In the genomic region with DNA sequence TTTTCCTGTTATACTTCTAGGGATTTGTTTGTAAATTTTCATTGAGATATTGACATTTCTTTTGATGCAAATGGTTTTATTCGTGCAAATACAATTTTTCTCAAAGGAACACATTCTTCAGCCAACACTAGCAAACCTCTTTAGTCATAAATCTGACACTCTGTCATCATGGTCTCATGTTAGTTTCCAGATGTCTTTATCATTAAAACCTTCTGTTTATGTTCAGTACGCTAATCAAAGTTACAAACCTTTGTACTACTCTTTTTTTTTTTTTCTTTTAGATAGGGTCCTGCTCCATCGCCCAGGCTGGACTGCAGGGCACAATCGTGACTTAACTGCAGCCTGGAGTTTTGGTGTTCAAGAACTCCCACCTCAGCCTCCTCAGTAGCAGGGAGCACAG, we compare ENCODE assay signal across 3 cellular contexts.
TF ChIP-seq lines count a peak whose summit lies in the region.

No MANE protein-coding gene starts in this region.

TF ChIP-seq in HEK293T, 16 proteins besides CTCF, POLR2A, EP300 and RAD21:
- TF ChIP-seq BHLHE40 (IDR thresholded peaks at IDR 0.05; ENCODE audit: borderline replicate concordance) (no peak), FOXM1 (IDR thresholded peaks at IDR 0.05; ENCODE audit: borderline replicate concordance) (no peak), HDGF (IDR thresholded peaks at IDR 0.05; ENCODE audit: borderline replicate concordance) (no peak), NFRKB (IDR thresholded peaks at IDR 0.05) (no peak)
- TF ChIP-seq, protein P1, sequence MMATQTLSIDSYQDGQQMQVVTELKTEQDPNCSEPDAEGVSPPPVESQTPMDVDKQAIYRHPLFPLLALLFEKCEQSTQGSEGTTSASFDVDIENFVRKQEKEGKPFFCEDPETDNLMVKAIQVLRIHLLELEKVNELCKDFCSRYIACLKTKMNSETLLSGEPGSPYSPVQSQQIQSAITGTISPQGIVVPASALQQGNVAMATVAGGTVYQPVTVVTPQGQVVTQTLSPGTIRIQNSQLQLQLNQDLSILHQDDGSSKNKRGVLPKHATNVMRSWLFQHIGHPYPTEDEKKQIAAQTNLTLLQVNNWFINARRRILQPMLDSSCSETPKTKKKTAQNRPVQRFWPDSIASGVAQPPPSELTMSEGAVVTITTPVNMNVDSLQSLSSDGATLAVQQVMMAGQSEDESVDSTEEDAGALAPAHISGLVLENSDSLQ (IDR thresholded peaks at IDR 0.05): 0 out of 2 replicates have a peak, but pooled peaks have one; percentile 12

TF ChIP-seq in SK-N-SH, 30 proteins besides CTCF, POLR2A, EP300 and RAD21:
- no peak for TF ChIP-seq FOSL2 (IDR thresholded peaks at IDR 0.05; ENCODE audit: borderline replicate concordance, low read depth)
- TF ChIP-seq SIN3A (IDR thresholded peaks at IDR 0.05; ENCODE audit: borderline replicate concordance, low read depth, low read length): no peak
- no peak for TF ChIP-seq CHD2 (IDR thresholded peaks at IDR 0.05; ENCODE audit: low read length, partially characterized antibody)
- TF ChIP-seq NFIC (IDR thresholded peaks at IDR 0.05; ENCODE audit: borderline replicate concordance): no peak
- TF ChIP-seq, protein P2, sequence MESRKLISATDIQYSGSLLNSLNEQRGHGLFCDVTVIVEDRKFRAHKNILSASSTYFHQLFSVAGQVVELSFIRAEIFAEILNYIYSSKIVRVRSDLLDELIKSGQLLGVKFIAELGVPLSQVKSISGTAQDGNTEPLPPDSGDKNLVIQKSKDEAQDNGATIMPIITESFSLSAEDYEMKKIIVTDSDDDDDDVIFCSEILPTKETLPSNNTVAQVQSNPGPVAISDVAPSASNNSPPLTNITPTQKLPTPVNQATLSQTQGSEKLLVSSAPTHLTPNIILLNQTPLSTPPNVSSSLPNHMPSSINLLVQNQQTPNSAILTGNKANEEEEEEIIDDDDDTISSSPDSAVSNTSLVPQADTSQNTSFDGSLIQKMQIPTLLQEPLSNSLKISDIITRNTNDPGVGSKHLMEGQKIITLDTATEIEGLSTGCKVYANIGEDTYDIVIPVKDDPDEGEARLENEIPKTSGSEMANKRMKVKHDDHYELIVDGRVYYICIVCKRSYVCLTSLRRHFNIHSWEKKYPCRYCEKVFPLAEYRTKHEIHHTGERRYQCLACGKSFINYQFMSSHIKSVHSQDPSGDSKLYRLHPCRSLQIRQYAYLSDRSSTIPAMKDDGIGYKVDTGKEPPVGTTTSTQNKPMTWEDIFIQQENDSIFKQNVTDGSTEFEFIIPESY (IDR thresholded peaks at IDR 0.05; ENCODE audit: borderline replicate concordance, low read depth): no peak
- TF ChIP-seq TCF12 (IDR thresholded peaks at IDR 0.05): peak; percentile 75
- TF ChIP-seq RFX5 (IDR thresholded peaks at IDR 0.05; ENCODE audit: low read length): no peak
- TF ChIP-seq MXI1 (IDR thresholded peaks at IDR 0.05; ENCODE audit: low read depth, low read length): no peak
- TF ChIP-seq, protein P3, sequence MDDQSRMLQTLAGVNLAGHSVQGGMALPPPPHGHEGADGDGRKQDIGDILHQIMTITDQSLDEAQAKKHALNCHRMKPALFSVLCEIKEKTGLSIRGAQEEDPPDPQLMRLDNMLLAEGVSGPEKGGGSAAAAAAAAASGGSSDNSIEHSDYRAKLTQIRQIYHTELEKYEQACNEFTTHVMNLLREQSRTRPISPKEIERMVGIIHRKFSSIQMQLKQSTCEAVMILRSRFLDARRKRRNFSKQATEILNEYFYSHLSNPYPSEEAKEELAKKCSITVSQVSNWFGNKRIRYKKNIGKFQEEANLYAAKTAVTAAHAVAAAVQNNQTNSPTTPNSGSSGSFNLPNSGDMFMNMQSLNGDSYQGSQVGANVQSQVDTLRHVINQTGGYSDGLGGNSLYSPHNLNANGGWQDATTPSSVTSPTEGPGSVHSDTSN (IDR thresholded peaks at IDR 0.05): 0 out of 2 replicates have a peak, but pooled peaks have one; percentile 53
- TF ChIP-seq EZH2phosphoT487 (IDR thresholded peaks at IDR 0.05; ENCODE audit: borderline replicate concordance, low read depth): no peak

TF ChIP-seq in K562, 482 proteins besides CTCF, POLR2A, EP300 and RAD21 (continues in another document):
- TF ChIP-seq HDAC2 (IDR thresholded peaks at IDR 0.05) (peak; percentile 79; the same call in 1 of the 2 replicates), ILK (tag; IDR thresholded peaks at IDR 0.05; ENCODE audit: borderline replicate concordance, low read depth) (no peak), KLF16 (IDR thresholded peaks at IDR 0.05) (peak; percentile 63; the same call in 1 of the 2 replicates), SOX6 (IDR thresholded peaks at IDR 0.05) (peak; percentile 59; the same call in 1 of the 2 replicates), CBFA2T3 (IDR thresholded peaks at IDR 0.05) (peak; percentile 91), HDAC1 (IDR thresholded peaks at IDR 0.05) (peak in 1 of 2 experiments; percentile 81; a peak in 2 of 4 replicates), NFIC (IDR thresholded peaks at IDR 0.05) (peak; percentile 36; the same call in 1 of the 2 replicates), TCF3 (CRISPR knock-in tag; IDR thresholded peaks at IDR 0.05) (peak; percentile 82), KLF10 (CRISPR knock-in tag; IDR thresholded peaks at IDR 0.05) (no peak), ARID1B (IDR thresholded peaks at IDR 0.05) (peak; percentile 89), ZNF766 (CRISPR knock-in tag; conservative IDR thresholded peaks at IDR 0.05) (peak; percentile 85), ZNF444 (CRISPR knock-in tag; IDR thresholded peaks at IDR 0.05) (no peak), NCOR1 (IDR thresholded peaks at IDR 0.05) (peak; percentile 71), TRIM24 (IDR thresholded peaks at IDR 0.05) (peak; percentile 46 to 70; a peak in 2 of 4 replicates)
- TF ChIP-seq, protein P4, sequence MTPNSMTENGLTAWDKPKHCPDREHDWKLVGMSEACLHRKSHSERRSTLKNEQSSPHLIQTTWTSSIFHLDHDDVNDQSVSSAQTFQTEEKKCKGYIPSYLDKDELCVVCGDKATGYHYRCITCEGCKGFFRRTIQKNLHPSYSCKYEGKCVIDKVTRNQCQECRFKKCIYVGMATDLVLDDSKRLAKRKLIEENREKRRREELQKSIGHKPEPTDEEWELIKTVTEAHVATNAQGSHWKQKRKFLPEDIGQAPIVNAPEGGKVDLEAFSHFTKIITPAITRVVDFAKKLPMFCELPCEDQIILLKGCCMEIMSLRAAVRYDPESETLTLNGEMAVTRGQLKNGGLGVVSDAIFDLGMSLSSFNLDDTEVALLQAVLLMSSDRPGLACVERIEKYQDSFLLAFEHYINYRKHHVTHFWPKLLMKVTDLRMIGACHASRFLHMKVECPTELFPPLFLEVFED (CRISPR knock-in tag; conservative IDR thresholded peaks at IDR 0.05): no peak
- TF ChIP-seq, protein P5, sequence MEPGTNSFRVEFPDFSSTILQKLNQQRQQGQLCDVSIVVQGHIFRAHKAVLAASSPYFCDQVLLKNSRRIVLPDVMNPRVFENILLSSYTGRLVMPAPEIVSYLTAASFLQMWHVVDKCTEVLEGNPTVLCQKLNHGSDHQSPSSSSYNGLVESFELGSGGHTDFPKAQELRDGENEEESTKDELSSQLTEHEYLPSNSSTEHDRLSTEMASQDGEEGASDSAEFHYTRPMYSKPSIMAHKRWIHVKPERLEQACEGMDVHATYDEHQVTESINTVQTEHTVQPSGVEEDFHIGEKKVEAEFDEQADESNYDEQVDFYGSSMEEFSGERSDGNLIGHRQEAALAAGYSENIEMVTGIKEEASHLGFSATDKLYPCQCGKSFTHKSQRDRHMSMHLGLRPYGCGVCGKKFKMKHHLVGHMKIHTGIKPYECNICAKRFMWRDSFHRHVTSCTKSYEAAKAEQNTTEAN (CRISPR knock-in tag; IDR thresholded peaks at IDR 0.05): no peak
- TF ChIP-seq, protein P6, sequence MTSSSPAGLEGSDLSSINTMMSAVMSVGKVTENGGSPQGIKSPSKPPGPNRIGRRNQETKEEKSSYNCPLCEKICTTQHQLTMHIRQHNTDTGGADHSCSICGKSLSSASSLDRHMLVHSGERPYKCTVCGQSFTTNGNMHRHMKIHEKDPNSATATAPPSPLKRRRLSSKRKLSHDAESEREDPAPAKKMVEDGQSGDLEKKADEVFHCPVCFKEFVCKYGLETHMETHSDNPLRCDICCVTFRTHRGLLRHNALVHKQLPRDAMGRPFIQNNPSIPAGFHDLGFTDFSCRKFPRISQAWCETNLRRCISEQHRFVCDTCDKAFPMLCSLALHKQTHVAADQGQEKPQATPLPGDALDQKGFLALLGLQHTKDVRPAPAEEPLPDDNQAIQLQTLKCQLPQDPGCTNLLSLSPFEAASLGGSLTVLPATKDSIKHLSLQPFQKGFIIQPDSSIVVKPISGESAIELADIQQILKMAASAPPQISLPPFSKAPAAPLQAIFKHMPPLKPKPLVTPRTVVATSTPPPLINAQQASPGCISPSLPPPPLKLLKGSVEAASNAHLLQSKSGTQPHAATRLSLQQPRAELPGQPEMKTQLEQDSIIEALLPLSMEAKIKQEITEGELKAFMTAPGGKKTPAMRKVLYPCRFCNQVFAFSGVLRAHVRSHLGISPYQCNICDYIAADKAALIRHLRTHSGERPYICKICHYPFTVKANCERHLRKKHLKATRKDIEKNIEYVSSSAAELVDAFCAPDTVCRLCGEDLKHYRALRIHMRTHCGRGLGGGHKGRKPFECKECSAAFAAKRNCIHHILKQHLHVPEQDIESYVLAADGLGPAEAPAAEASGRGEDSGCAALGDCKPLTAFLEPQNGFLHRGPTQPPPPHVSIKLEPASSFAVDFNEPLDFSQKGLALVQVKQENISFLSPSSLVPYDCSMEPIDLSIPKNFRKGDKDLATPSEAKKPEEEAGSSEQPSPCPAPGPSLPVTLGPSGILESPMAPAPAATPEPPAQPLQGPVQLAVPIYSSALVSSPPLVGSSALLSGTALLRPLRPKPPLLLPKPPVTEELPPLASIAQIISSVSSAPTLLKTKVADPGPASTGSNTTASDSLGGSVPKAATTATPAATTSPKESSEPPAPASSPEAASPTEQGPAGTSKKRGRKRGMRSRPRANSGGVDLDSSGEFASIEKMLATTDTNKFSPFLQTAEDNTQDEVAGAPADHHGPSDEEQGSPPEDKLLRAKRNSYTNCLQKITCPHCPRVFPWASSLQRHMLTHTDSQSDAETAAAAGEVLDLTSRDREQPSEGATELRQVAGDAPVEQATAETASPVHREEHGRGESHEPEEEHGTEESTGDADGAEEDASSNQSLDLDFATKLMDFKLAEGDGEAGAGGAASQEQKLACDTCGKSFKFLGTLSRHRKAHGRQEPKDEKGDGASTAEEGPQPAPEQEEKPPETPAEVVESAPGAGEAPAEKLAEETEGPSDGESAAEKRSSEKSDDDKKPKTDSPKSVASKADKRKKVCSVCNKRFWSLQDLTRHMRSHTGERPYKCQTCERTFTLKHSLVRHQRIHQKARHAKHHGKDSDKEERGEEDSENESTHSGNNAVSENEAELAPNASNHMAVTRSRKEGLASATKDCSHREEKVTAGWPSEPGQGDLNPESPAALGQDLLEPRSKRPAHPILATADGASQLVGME (CRISPR knock-in tag; IDR thresholded peaks at IDR 0.05): no peak
- TF ChIP-seq, protein P7, sequence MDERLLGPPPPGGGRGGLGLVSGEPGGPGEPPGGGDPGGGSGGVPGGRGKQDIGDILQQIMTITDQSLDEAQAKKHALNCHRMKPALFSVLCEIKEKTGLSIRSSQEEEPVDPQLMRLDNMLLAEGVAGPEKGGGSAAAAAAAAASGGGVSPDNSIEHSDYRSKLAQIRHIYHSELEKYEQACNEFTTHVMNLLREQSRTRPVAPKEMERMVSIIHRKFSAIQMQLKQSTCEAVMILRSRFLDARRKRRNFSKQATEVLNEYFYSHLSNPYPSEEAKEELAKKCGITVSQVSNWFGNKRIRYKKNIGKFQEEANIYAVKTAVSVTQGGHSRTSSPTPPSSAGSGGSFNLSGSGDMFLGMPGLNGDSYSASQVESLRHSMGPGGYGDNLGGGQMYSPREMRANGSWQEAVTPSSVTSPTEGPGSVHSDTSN (CRISPR knock-in tag; IDR thresholded peaks at IDR 0.05; ENCODE audit: low read depth): no peak
- TF ChIP-seq, protein P7 (tag; conservative IDR thresholded peaks at IDR 0.05; ENCODE audit: low read depth): peak; percentile 95
- TF ChIP-seq, protein P8, sequence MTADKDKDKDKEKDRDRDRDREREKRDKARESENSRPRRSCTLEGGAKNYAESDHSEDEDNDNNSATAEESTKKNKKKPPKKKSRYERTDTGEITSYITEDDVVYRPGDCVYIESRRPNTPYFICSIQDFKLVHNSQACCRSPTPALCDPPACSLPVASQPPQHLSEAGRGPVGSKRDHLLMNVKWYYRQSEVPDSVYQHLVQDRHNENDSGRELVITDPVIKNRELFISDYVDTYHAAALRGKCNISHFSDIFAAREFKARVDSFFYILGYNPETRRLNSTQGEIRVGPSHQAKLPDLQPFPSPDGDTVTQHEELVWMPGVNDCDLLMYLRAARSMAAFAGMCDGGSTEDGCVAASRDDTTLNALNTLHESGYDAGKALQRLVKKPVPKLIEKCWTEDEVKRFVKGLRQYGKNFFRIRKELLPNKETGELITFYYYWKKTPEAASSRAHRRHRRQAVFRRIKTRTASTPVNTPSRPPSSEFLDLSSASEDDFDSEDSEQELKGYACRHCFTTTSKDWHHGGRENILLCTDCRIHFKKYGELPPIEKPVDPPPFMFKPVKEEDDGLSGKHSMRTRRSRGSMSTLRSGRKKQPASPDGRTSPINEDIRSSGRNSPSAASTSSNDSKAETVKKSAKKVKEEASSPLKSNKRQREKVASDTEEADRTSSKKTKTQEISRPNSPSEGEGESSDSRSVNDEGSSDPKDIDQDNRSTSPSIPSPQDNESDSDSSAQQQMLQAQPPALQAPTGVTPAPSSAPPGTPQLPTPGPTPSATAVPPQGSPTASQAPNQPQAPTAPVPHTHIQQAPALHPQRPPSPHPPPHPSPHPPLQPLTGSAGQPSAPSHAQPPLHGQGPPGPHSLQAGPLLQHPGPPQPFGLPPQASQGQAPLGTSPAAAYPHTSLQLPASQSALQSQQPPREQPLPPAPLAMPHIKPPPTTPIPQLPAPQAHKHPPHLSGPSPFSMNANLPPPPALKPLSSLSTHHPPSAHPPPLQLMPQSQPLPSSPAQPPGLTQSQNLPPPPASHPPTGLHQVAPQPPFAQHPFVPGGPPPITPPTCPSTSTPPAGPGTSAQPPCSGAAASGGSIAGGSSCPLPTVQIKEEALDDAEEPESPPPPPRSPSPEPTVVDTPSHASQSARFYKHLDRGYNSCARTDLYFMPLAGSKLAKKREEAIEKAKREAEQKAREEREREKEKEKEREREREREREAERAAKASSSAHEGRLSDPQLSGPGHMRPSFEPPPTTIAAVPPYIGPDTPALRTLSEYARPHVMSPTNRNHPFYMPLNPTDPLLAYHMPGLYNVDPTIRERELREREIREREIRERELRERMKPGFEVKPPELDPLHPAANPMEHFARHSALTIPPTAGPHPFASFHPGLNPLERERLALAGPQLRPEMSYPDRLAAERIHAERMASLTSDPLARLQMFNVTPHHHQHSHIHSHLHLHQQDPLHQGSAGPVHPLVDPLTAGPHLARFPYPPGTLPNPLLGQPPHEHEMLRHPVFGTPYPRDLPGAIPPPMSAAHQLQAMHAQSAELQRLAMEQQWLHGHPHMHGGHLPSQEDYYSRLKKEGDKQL (CRISPR knock-in tag; IDR thresholded peaks at IDR 0.05; ENCODE audit: borderline replicate concordance): no peak
- TF ChIP-seq, protein P9, sequence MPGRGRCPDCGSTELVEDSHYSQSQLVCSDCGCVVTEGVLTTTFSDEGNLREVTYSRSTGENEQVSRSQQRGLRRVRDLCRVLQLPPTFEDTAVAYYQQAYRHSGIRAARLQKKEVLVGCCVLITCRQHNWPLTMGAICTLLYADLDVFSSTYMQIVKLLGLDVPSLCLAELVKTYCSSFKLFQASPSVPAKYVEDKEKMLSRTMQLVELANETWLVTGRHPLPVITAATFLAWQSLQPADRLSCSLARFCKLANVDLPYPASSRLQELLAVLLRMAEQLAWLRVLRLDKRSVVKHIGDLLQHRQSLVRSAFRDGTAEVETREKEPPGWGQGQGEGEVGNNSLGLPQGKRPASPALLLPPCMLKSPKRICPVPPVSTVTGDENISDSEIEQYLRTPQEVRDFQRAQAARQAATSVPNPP (IDR thresholded peaks at IDR 0.05; ENCODE audit: borderline replicate concordance, insufficient read depth, insufficient read length): no peak
